In the genomic region with DNA sequence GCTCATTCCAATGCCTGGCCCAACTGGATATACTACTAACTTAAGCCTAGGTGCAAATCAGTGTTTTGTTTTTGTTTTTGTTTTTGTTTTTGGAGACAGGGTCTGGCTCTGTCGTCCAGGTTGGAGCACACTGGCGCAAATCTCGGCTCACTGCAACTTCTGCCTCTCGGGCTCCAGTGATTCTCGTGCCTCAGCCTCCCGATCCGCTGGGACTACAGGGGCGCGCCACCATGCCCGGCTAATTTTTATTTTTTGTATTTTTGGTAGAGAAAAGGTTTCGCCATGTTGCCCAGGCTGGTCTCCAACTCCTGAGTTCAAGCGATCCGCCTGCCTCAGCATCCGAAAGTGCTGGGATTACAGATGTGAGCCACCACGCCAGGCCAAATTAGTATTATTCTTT, we compare ENCODE assay signal across 9 cellular contexts. TPM values are rescaled to one million over a fixed set of nuclear protein-coding genes. Genes with fewer than 3 reads are reported as not detected.
DNase-seq lines count a peak whose midpoint lies in the region; ATAC-seq and TF ChIP-seq lines count a peak whose summit lies in the region.
"Had no signal": no experiment of that assay in that cellular context is flagged by ENCODE, and none has a peak within 500 bp of the region (broad histone marks: within the 10 kb centered on the region; RNA-seq: fewer than 3 reads in every experiment).

No MANE protein-coding gene starts in this region.

- H3K9me3 ChIP-seq in HAP-1 (no peaks in the 10 kb centered on the region), mononuclear cell (ENCODE audit: low read depth, low read length) (no peaks in the 10 kb centered on the region)

- ATAC-seq in GM18861 (IDR thresholded peaks at IDR 0.05; ENCODE audit: unreplicated experiment) (no peak), HG03457 (IDR thresholded peaks at IDR 0.05; ENCODE audit: unreplicated experiment) (no peak)

- POLR2A ChIA-PET in HEK293T (lab: Yijun Ruan, JAX) = interaction anchor here (2.2 kb wide), 1 partner anchor 131 kb away, joined by 9 read pairs; no protein-coding TSS in a partner anchor

- peak overlapping the region; percentile 89 for H3K27ac ChIP-seq in 22Rv1

- peaks cover 13% of the 10 kb centered on the region for H3K4me1 ChIP-seq in HAP-1
- peaks cover 36% of the 10 kb centered on the region for H3K4me1 ChIP-seq in mononuclear cell (ENCODE audit: insufficient read depth, low read length)

- H3K4me3 ChIP-seq in HAP-1 (peak overlapping the region; percentile 96), astrocyte of the spinal cord (ENCODE audit: low read depth, low read length) (peak overlapping the region; percentile 96), mononuclear cell (ENCODE audit: low read length) (peak overlapping the region; percentile 84)

- CTCF ChIA-PET in HEK293T (lab: Yijun Ruan, JAX) = interaction anchor here (0.6 kb wide), 1 partner anchor 26 kb away, joined by 3 read pairs; no protein-coding TSS in a partner anchor

- in situ Hi-C loops in HAP-1 (cut with MboI; ENCODE audit: low sequenced_read_pairs) = no loop called here
- in situ Hi-C loops in astrocyte of the spinal cord (cut with HindIII; ENCODE audit: low sequenced_read_pairs) = no loop called here

- DNase-seq in HAP-1 (ENCODE audit: low spot score in 2 of 2) (no peak), astrocyte of the spinal cord (ENCODE audit: low read depth, low spot score) (no peak), HEK293T (ENCODE audit: extremely low spot score) (no peak), hippocampal formation (lab: John Stamatoyannopoulos, UW) (no peak)
- DNase-seq: activated CD4-positive, CD25-positive, alpha-beta regulatory T cell treated with anti-CD3 and anti-CD28 coated beads, Interleukin-2, amount 50 U/mL, for 72 hours had no signal

- H3K36me3 ChIP-seq in HAP-1 (replicated peaks) = peaks cover 4% of the 10 kb centered on the region; the same call in 1 of the 2 replicates

- no peak for TF ChIP-seq CTCF in 22Rv1 (IDR thresholded peaks at IDR 0.05)
- no peak for TF ChIP-seq CTCF in astrocyte of the spinal cord (IDR thresholded peaks at IDR 0.05; ENCODE audit: low read depth, low read length)

- H3K27me3 ChIP-seq in HAP-1 (ENCODE audit: low read depth) (no peaks in the 10 kb centered on the region), mononuclear cell (ENCODE audit: insufficient read depth, low read length) (no peaks in the 10 kb centered on the region)

TF ChIP-seq in HEK293T, 16 proteins besides CTCF, POLR2A, EP300 and RAD21:
- TF ChIP-seq, protein P1, sequence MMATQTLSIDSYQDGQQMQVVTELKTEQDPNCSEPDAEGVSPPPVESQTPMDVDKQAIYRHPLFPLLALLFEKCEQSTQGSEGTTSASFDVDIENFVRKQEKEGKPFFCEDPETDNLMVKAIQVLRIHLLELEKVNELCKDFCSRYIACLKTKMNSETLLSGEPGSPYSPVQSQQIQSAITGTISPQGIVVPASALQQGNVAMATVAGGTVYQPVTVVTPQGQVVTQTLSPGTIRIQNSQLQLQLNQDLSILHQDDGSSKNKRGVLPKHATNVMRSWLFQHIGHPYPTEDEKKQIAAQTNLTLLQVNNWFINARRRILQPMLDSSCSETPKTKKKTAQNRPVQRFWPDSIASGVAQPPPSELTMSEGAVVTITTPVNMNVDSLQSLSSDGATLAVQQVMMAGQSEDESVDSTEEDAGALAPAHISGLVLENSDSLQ (IDR thresholded peaks at IDR 0.05) = no peak
- TF ChIP-seq BHLHE40 (IDR thresholded peaks at IDR 0.05; ENCODE audit: borderline replicate concordance) (no peak), ARNT (IDR thresholded peaks at IDR 0.05) (no peak), TARDBP (IDR thresholded peaks at IDR 0.05) (no peak), ZNF384 (IDR thresholded peaks at IDR 0.05) (no peak), CTBP1 (IDR thresholded peaks at IDR 0.05; ENCODE audit: borderline replicate concordance) (no peak), LEF1 (IDR thresholded peaks at IDR 0.05; ENCODE audit: borderline replicate concordance) (no peak), HDGF (IDR thresholded peaks at IDR 0.05; ENCODE audit: borderline replicate concordance) (no peak), SUZ12 (IDR thresholded peaks at IDR 0.05) (no peak), NFRKB (IDR thresholded peaks at IDR 0.05) (no peak), SP1 (IDR thresholded peaks at IDR 0.05) (no peak)

RNA-seq across cellular contexts. Expression of gene PPP3CB, which starts 1.6 kb away (rescaled TPM):
- total RNA-seq in mononuclear cell = 13.9 TPM
